ENCODE assay signal across 29 cellular contexts in the genomic region with DNA sequence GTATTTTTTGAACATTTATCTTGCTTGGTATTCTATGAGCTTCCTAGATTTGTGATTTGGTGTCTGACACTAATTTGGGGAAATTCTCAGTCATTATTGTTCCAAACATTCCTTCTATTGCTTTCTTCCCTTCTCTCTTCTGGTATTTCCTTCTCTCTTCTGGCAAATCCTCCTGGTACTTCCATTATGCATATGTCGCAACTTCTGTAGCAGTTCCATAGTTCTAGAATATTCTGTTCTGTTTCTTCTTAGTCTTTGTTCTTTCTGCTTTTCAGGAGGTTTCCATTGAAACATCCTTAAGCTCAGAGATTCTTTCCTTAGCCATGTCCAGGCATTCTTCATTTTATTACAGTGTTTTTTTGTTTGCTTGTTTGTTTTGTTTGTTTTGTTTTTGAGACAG.
"Had no signal": no experiment of that assay in that cellular context is flagged by ENCODE, and none has a peak within 500 bp of the region (broad histone marks: within the 10 kb centered on the region; RNA-seq: fewer than 3 reads in every experiment).

No MANE protein-coding gene starts in this region.

- H3K4me2 ChIP-seq: smooth muscle cell had no signal

- ATAC-seq: naive thymus-derived CD8-positive, alpha-beta T cell; natural killer cell treated with Interleukin-12 subunit alpha and Interleukin-12 subunit beta and Interleukin-15 and Interleukin-18, amount 100 ng/mL, for 72 hours; pancreas; sciatic nerve; stimulated activated memory B cell treated with anti-CD40 and anti-IgM and Interleukin-4, amounts not matched to agents 10 μg/mL and 1 μg/mL and 100 μg/mL, for 72 hours; stimulated activated naive CD8-positive, alpha-beta T cell treated with anti-CD3 and anti-CD28 coated beads, Interleukin-15, amount 100 ng/mL, for 72 hours; stimulated activated naive CD8-positive, alpha-beta T cell treated with anti-CD3 and anti-CD28 coated beads, Interleukin-15, Interleukin-2, amounts not matched to agents 100 U/mL and 50 U/mL, for 24 hours; upper lobe of right lung had no signal

- H3K4me3 ChIP-seq: pancreas, prostate gland, right atrium auricular region, skin epidermis, smooth muscle cell, spleen, suprapubic skin, testis, tibial artery, transverse colon, upper lobe of right lung, uterus had no signal

- H3K4me1 ChIP-seq: pancreas, prostate gland, right atrium auricular region, suprapubic skin, testis, tibial artery, upper lobe of right lung, uterus had no signal

- DNase-seq: naive thymus-derived CD8-positive, alpha-beta T cell; nephron progenitor cell; nucleus accumbens; pancreas; retina; spleen; stimulated activated CD4-positive, alpha-beta T cell treated with anti-CD3 and anti-CD28 coated beads, Interleukin-12 subunit alpha, Interleukin-12 subunit beta, amount 100 ng/mL, for 4 hours; stimulated activated CD4-positive, alpha-beta T cell treated with anti-CD3 and anti-CD28 coated beads, Interleukin-1b, Interleukin-23, amount 100 ng/mL, for 48 hours; stimulated activated CD4-positive, alpha-beta T cell treated with anti-CD3 and anti-CD28 coated beads, Interleukin-4, amount 100 ng/mL, for 1 hour; stimulated activated CD4-positive, alpha-beta T cell treated with anti-CD3 and anti-CD28 coated beads, Interleukin-4, amount 100 ng/mL, for 4 hours; stimulated activated CD8-positive, alpha-beta memory T cell treated with anti-CD3 and anti-CD28 coated beads, Interleukin-4, amount 100 ng/mL, for 48 hours; stimulated activated naive CD4-positive, alpha-beta T cell; stimulated activated naive CD8-positive, alpha-beta T cell treated with anti-CD3 and anti-CD28 coated beads, Interleukin-15, amount 100 ng/mL, for 72 hours; stimulated activated naive CD8-positive, alpha-beta T cell treated with anti-CD3 and anti-CD28 coated beads, Interleukin-15, Interleukin-2, amounts not matched to agents 100 U/mL and 50 U/mL, for 24 hours; substantia nigra; testis; tibial artery; transverse colon; upper lobe of right lung; uterus had no signal

- H3K27ac ChIP-seq: neutrophil, pancreas, prostate gland, right atrium auricular region, skin epidermis, spleen, suprapubic skin, testis, tibial artery, transverse colon, upper lobe of right lung, uterus had no signal

- H3K9me3 ChIP-seq: neutrophil, pancreas, prostate gland, testis, tibial artery, upper lobe of right lung, uterus had no signal

- H3K27me3 ChIP-seq: neutrophil, pancreas, right atrium auricular region, spleen, suprapubic skin, testis, tibial artery, transverse colon, upper lobe of right lung, uterus had no signal

- H3K36me3 ChIP-seq: neutrophil, pancreas, prostate gland, right atrium auricular region, spleen, suprapubic skin, tibial artery, transverse colon, upper lobe of right lung, uterus had no signal
